ENCODE assay signal across 8 cellular contexts in genomic region chr16:82263456-82264159, GRCh38.
DNase-seq lines count a peak whose midpoint lies in the region; ATAC-seq and TF ChIP-seq lines count a peak whose summit lies in the region.

No MANE protein-coding gene starts in this region.

- TF ChIP-seq CTCF in PC-9 (conservative IDR thresholded peaks at IDR 0.05) (peak; percentile 94), tibial nerve (IDR thresholded peaks at IDR 0.05) (peak; percentile 70 to 84 (median 77))

- no peak overlapping the region for H3K4me2 ChIP-seq in PC-9

- CTCF ChIA-PET in PC-9 (lab: Charles Lee), result interaction anchor here (1.0 kb wide), 2 partner anchors 193 to 1183 kb away, joined by 3 to 4 read pairs; no protein-coding TSS in a partner anchor

- no peaks in the 10 kb centered on the region for H3K9me2 ChIP-seq in PC-9 (ENCODE audit: insufficient read depth)

- H3K4me1 ChIP-seq in PC-9 (replicated peaks; ENCODE audit: insufficient read depth), result no peaks in the 10 kb centered on the region
- H3K4me1 ChIP-seq in tibial nerve, result peaks cover 0 to 6% (median 2%) of the 10 kb centered on the region in 4 donors

- H2AFZ ChIP-seq in PC-9, result no peak overlapping the region

- H3K9me3 ChIP-seq in PC-9 (ENCODE audit: insufficient read depth, low read depth) (no peaks in the 10 kb centered on the region), tibial nerve (no peaks in the 10 kb centered on the region)

- H3K4me3 ChIP-seq in PC-9 (no peak overlapping the region), tibial nerve (no peak overlapping the region)

- no peaks in the 10 kb centered on the region for H4K20me1 ChIP-seq in PC-9 (ENCODE audit: insufficient read depth)

- peaks cover 56% of the 10 kb centered on the region for H3K27me3 ChIP-seq in PC-9 (ENCODE audit: insufficient read depth, low read depth)
- H3K27me3 ChIP-seq in tibial nerve, result no peaks in the 10 kb centered on the region

- no peak for TF ChIP-seq EP300 in tibial nerve (IDR thresholded peaks at IDR 0.05)

- ATAC-seq in HG03103 (IDR thresholded peaks at IDR 0.05; ENCODE audit: low read depth, unreplicated experiment), result peak; percentile 73

- no peaks in the 10 kb centered on the region for H3K79me2 ChIP-seq in PC-9 (ENCODE audit: low read depth)

- no TSS peak for BruUV-seq in PC-9 (replicated peaks; lab: Mats Ljungman, UMichigan)

- no peak for TF ChIP-seq POLR2A in tibial nerve (IDR thresholded peaks at IDR 0.05)

- 34 to 35% methylated on average over 10 of the region's 10 CpGs for WGBS in tibial nerve, 2 donors

- H3F3A ChIP-seq in PC-9 (ENCODE audit: insufficient read depth, low read depth), result no peaks in the 10 kb centered on the region

- POLR2A ChIA-PET in PC-9 (lab: Charles Lee; ENCODE audit: unreplicated experiment), result no interaction called here

- H3K27ac ChIP-seq in PC-9 (no peak overlapping the region), tibial nerve (no peak overlapping the region)

- H3K36me3 ChIP-seq in PC-9 (ENCODE audit: low read depth) (no peaks in the 10 kb centered on the region), tibial nerve (no peaks in the 10 kb centered on the region)

- intact Hi-C loops in PC-9 (cut with micrococcal nuclease; ENCODE audit: unreplicated experiment), result loop anchor here (1.0 to 10.0 kb wide), 3 partner anchors 193 to 1611 kb away; no protein-coding TSS in a partner anchor

- DNase-seq in NCI-H2196 (lab: John Stamatoyannopoulos, UW; ENCODE audit: unreplicated experiment), result peak; percentile 54
- DNase-seq in NCI-H2196 treated with DMSO at 0.1 percent for 48 hours (lab: John Stamatoyannopoulos, UW; ENCODE audit: unreplicated experiment), result no peak
- DNase-seq in PC-9, result peak in 1 of 2 experiments; percentile 27
- peak; percentile 4 for DNase-seq in activated T-helper 1 cell treated with Interleukin-2 at 50 U/mL for 16 hours (ENCODE audit: low read depth)
- DNase-seq in fibroblast of the conjunctiva (ENCODE audit: low read depth), result peak; percentile 10
- DNase-seq in occipital lobe (lab: John Stamatoyannopoulos, UW), result peak; percentile 44
- peak; percentile 28 to 68 for DNase-seq in tibial nerve (ENCODE audit: low spot score in 2 of 2)
